ENCODE assay signal across 1 cellular context in genomic region chr18:30359521-30359920, GRCh38.
TF ChIP-seq lines count a peak whose summit lies in the region.

No MANE protein-coding gene starts in this region.

TF ChIP-seq in K562, 482 proteins besides CTCF, POLR2A, EP300 and RAD21 (continued from another document):
- TF ChIP-seq MGA (IDR thresholded peaks at IDR 0.05) (peak; percentile 32; the same call in 1 of the 2 replicates), ATF1 (CRISPR knock-in tag; IDR thresholded peaks at IDR 0.05) (no peak), ATF1 (tag; IDR thresholded peaks at IDR 0.05) (0 out of 2 replicates have a peak, but pooled peaks have one; percentile 12)
